ENCODE assay signal across 2 cellular contexts in the genomic region with DNA sequence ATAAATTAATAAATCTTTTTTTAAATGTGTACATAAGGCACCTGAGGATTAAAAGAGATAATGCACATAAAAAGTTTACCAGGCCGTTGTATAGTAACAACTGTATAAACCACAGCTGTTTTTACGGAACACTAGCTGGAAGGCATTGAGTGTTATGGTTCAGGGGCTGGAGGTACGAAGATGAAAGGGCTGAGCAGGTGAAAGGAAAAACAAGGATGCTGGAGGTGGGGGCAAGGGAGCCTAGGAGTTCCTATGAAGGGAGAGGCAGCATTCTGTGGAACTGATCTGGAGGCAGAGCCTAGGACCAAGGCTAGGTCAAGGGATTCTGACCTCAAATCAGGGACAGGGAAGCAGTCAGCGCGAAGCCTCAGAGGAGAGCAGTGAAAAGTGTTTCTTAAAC.
A peak's percentile ranks its signal among the peaks of the same experiment; 100 is the strongest.
TF ChIP-seq lines count a peak whose summit lies in the region.

No MANE protein-coding gene starts in this region.

TF ChIP-seq in WTC11, 78 proteins besides CTCF, POLR2A, EP300 and RAD21:
- TF ChIP-seq MXD4 (CRISPR knock-in tag; IDR thresholded peaks at IDR 0.05; ENCODE audit: borderline replicate concordance), result no peak
- TF ChIP-seq, protein P1, sequence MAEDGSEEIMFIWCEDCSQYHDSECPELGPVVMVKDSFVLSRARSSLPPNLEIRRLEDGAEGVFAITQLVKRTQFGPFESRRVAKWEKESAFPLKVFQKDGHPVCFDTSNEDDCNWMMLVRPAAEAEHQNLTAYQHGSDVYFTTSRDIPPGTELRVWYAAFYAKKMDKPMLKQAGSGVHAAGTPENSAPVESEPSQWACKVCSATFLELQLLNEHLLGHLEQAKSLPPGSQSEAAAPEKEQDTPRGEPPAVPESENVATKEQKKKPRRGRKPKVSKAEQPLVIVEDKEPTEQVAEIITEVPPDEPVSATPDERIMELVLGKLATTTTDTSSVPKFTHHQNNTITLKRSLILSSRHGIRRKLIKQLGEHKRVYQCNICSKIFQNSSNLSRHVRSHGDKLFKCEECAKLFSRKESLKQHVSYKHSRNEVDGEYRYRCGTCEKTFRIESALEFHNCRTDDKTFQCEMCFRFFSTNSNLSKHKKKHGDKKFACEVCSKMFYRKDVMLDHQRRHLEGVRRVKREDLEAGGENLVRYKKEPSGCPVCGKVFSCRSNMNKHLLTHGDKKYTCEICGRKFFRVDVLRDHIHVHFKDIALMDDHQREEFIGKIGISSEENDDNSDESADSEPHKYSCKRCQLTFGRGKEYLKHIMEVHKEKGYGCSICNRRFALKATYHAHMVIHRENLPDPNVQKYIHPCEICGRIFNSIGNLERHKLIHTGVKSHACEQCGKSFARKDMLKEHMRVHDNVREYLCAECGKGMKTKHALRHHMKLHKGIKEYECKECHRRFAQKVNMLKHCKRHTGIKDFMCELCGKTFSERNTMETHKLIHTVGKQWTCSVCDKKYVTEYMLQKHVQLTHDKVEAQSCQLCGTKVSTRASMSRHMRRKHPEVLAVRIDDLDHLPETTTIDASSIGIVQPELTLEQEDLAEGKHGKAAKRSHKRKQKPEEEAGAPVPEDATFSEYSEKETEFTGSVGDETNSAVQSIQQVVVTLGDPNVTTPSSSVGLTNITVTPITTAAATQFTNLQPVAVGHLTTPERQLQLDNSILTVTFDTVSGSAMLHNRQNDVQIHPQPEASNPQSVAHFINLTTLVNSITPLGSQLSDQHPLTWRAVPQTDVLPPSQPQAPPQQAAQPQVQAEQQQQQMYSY (CRISPR knock-in tag; IDR thresholded peaks at IDR 0.05), result peak; percentile 90
- TF ChIP-seq, protein P2, sequence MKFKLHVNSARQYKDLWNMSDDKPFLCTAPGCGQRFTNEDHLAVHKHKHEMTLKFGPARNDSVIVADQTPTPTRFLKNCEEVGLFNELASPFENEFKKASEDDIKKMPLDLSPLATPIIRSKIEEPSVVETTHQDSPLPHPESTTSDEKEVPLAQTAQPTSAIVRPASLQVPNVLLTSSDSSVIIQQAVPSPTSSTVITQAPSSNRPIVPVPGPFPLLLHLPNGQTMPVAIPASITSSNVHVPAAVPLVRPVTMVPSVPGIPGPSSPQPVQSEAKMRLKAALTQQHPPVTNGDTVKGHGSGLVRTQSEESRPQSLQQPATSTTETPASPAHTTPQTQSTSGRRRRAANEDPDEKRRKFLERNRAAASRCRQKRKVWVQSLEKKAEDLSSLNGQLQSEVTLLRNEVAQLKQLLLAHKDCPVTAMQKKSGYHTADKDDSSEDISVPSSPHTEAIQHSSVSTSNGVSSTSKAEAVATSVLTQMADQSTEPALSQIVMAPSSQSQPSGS (CRISPR knock-in tag; IDR thresholded peaks at IDR 0.05; ENCODE audit: borderline replicate concordance, low read depth), result no peak

TF ChIP-seq in H1, 55 proteins besides CTCF, POLR2A, EP300 and RAD21:
- TF ChIP-seq JUND (IDR thresholded peaks at IDR 0.05; ENCODE audit: low read length) (no peak), ZNF274 (IDR thresholded peaks at IDR 0.05; ENCODE audit: borderline replicate concordance, extremely low read depth, low read length) (no peak), SP1 (IDR thresholded peaks at IDR 0.05; ENCODE audit: low read depth, low read length) (peak; percentile 51; the same call in 1 of the 2 replicates), HDAC6 (IDR thresholded peaks at IDR 0.05; ENCODE audit: low read depth, low read length) (no peak), TBP (IDR thresholded peaks at IDR 0.05; ENCODE audit: low read depth, low read length) (no peak)
